ENCODE assay signal across 8 cellular contexts in the genomic region with DNA sequence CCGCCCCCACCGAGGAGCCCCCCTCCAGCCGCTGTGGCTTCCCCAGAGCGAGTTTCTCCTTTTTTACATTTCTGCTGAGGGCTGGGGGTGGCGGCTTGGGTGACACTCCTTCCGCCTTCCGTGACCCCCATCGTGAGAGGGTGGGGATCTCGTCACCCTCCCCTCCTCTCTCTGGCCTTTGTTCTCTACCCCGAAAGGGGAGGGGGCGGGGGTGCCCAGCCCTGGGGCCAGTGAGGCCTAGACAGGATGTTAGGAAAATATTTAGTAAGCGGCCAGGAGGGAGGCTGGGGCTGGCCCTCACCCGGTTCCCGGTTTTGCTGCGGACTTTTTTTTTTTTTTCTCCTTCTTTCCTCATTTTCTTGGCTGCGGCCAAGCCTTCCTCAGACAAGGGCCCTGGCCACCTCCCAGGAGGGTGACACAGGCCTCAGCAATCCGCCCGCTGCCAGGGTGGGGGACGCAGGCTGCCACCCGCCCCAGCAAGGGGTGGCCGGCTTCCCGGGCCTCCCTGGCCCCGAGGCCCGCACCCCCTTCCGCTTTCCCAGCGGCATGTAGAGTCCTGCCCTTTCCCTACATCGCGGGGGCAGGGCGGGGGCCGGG. TPM values are rescaled to one million over a fixed set of nuclear protein-coding genes. Genes with fewer than 3 reads are reported as not detected.
A peak's percentile ranks its signal among the peaks of the same experiment; 100 is the strongest.
DNase-seq lines count a peak whose midpoint lies in the region; FAIRE-seq and TF ChIP-seq lines count a peak whose summit lies in the region.

No MANE protein-coding gene starts in this region.

- DNase-seq in CD14-positive monocyte (ENCODE audit: low spot score): peak; percentile 94
- peak; percentile 87 for DNase-seq in LHCN-M2 (ENCODE audit: low read depth)
- DNase-seq in activated CD4-positive, alpha-beta memory T cell treated with anti-CD3 and anti-CD28 coated beads, Interleukin-2, amount 10 ng/mL, durations not matched to agents 7 days and 5 days: peak; percentile 70
- DNase-seq in epithelial cell of esophagus (ENCODE audit: low read depth): peak; percentile 96
- no peak for DNase-seq in mesothelial cell of epicardium (ENCODE audit: low spot score in 2 of 2, unreplicated experiment in 2 of 2)
- no peak for DNase-seq in HuH-7.5 (ENCODE audit: low spot score)
- no peak for DNase-seq in HTR-8/SVneo (ENCODE audit: insufficient read length, low spot score)

- intact Hi-C loops in CD14-positive monocyte (cut with micrococcal nuclease): loop anchor here in 1 of 2 donors (1.0 kb wide), 1 partner anchor 8 kb away; no protein-coding TSS in a partner anchor

- H3K36me3 Mint-ChIP-seq in CD14-positive monocyte: peaks cover 32 to 42% of the 10 kb centered on the region in 2 donors
- H3K36me3 Mint-ChIP-seq in activated CD4-positive, alpha-beta memory T cell treated with anti-CD3 and anti-CD28 coated beads, Interleukin-2, amount 10 ng/mL, durations not matched to agents 7 days and 5 days (ENCODE audit: low read depth): peaks cover 42% of the 10 kb centered on the region
- H3K36me3 Mint-ChIP-seq in mesothelial cell of epicardium: peaks cover 3% of the 10 kb centered on the region

- H3K9me3 ChIP-seq in stomach smooth muscle (ENCODE audit: control insufficient read depth in 2 of 2, low read length in 2 of 2): no peaks in the 10 kb centered on the region

- H3K4me1 Mint-ChIP-seq in CD14-positive monocyte: peaks cover 27% of the 10 kb centered on the region
- peaks cover 21% of the 10 kb centered on the region for H3K4me1 Mint-ChIP-seq in activated CD4-positive, alpha-beta memory T cell treated with anti-CD3 and anti-CD28 coated beads, Interleukin-2, amount 10 ng/mL, durations not matched to agents 7 days and 5 days
- H3K4me1 Mint-ChIP-seq in mesothelial cell of epicardium: peaks cover 14% of the 10 kb centered on the region

- H3K27ac Mint-ChIP-seq in CD14-positive monocyte (peak overlapping the region; percentile 93 to 98 (median 96)), mesothelial cell of epicardium (peak overlapping the region; percentile 59)
- H3K27ac Mint-ChIP-seq in activated CD4-positive, alpha-beta memory T cell treated with anti-CD3 and anti-CD28 coated beads, Interleukin-2, amount 10 ng/mL, durations not matched to agents 7 days and 5 days: peak overlapping the region; percentile 93

- peak overlapping the region; percentile 95 to 97 for H3K4me3 Mint-ChIP-seq in CD14-positive monocyte
- H3K4me3 Mint-ChIP-seq in activated CD4-positive, alpha-beta memory T cell treated with anti-CD3 and anti-CD28 coated beads, Interleukin-2, amount 10 ng/mL, durations not matched to agents 7 days and 5 days: peak overlapping the region; percentile 96
- H3K4me3 Mint-ChIP-seq in mesothelial cell of epicardium: peak overlapping the region; percentile 85

- CTCF ChIA-PET in activated CD4-positive, alpha-beta memory T cell treated with anti-CD3 and anti-CD28 coated beads, Interleukin-2, amount 10 ng/mL, durations not matched to agents 7 days and 5 days (lab: Charles Lee): interaction anchor here (0.8 to 4.9 kb wide), 4 partner anchors 8 to 17 kb away, joined by 4 to 44 read pairs (median 18); a partner anchor contains a TSS

- TF ChIP-seq CTCF in CD14-positive monocyte (IDR thresholded peaks at IDR 0.05): no peak
- TF ChIP-seq CTCF in epithelial cell of esophagus (IDR thresholded peaks at IDR 0.05; ENCODE audit: insufficient read depth, low read depth, low read length, missing control alignments): no peak
- no peak for TF ChIP-seq CTCF in mesothelial cell of epicardium (IDR thresholded peaks at IDR 0.05; ENCODE audit: unreplicated experiment)

- H3K27ac ChIP-seq in stomach smooth muscle (ENCODE audit: low read length): peak overlapping the region; percentile 97

- H3K4me1 ChIP-seq in stomach smooth muscle (ENCODE audit: control insufficient read depth, insufficient read depth, low read length): peaks cover 59% of the 10 kb centered on the region

- no peaks in the 10 kb centered on the region for H3K27me3 ChIP-seq in stomach smooth muscle (ENCODE audit: control insufficient read depth in 1 of 2, insufficient read depth in 2 of 2, low read length in 2 of 2)

- peak overlapping the region; percentile 60 to 93 for H3K9ac ChIP-seq in stomach smooth muscle (ENCODE audit: low read length in 2 of 2)

- peak overlapping the region; percentile 75 for H3K4me3 ChIP-seq in epithelial cell of esophagus (ENCODE audit: low read length)
- peak overlapping the region; percentile 72 to 75 for H3K4me3 ChIP-seq in stomach smooth muscle (ENCODE audit: low read length in 2 of 2)

- peaks cover 21 to 33% of the 10 kb centered on the region in 2 donors for H3K36me3 ChIP-seq in stomach smooth muscle (ENCODE audit: control insufficient read depth in 2 of 2, insufficient read depth in 2 of 2, low read length in 2 of 2)

- POLR2A ChIA-PET in activated CD4-positive, alpha-beta memory T cell treated with anti-CD3 and anti-CD28 coated beads, Interleukin-2, amount 10 ng/mL, durations not matched to agents 7 days and 5 days (lab: Charles Lee): interaction anchor here (0.6 to 3.3 kb wide), 7 partner anchors 8 to 178 kb away, joined by 3 to 162 read pairs (median 6); a partner anchor contains a TSS

- no peak for FAIRE-seq in HTR-8/SVneo (lab: Jason Lieb, UNC)

- H3K9me3 Mint-ChIP-seq in CD14-positive monocyte (peaks cover 0 to 2% (median 0%) of the 10 kb centered on the region in 7 donors), mesothelial cell of epicardium (no peaks in the 10 kb centered on the region)
- no peaks in the 10 kb centered on the region for H3K9me3 Mint-ChIP-seq in activated CD4-positive, alpha-beta memory T cell treated with anti-CD3 and anti-CD28 coated beads, Interleukin-2, amount 10 ng/mL, durations not matched to agents 7 days and 5 days

- H3K27me3 Mint-ChIP-seq in CD14-positive monocyte (ENCODE audit: low read depth in 3 of 3) (peaks cover 0 to 4% (median 0%) of the 10 kb centered on the region in 3 donors), mesothelial cell of epicardium (ENCODE audit: low read depth) (no peaks in the 10 kb centered on the region)
- no peaks in the 10 kb centered on the region for H3K27me3 Mint-ChIP-seq in activated CD4-positive, alpha-beta memory T cell treated with anti-CD3 and anti-CD28 coated beads, Interleukin-2, amount 10 ng/mL, durations not matched to agents 7 days and 5 days

RNA-seq across cellular contexts. Expression of a gene that starts 3.9 kb away (rescaled TPM):
- 10 to 100 TPM in 1 of 2 donors, 1 to 10 TPM in 1; 5.6 to 11.0 TPM for polyA plus RNA-seq in CD14-positive monocyte
- total RNA-seq in LHCN-M2 (2014; rRNA removed) (12.6 and 15.6 TPM in 2 replicates), mesothelial cell of epicardium (168 to 177 TPM (median 172 TPM) in 3 replicates)
- 25.7 TPM for polyA plus RNA-seq in LHCN-M2 (2012)
- total RNA-seq in activated CD4-positive, alpha-beta memory T cell treated with anti-CD3 and anti-CD28 coated beads, Interleukin-2, amount 10 ng/mL, durations not matched to agents 7 days and 5 days: 10 to 100 TPM; 86.2 to 88.6 TPM

RNA-seq across cellular contexts. Expression of a gene that starts 10.8 kb away (rescaled TPM):
- polyA plus RNA-seq in CD14-positive monocyte: 100 to 1,000 TPM; 143 to 160 TPM
- total RNA-seq in LHCN-M2 (2014; rRNA removed) (51.3 and 64.1 TPM in 2 replicates), mesothelial cell of epicardium (105 to 115 TPM (median 108 TPM) in 3 replicates)
- polyA plus RNA-seq in LHCN-M2 (2012): 246 TPM
- 100 to 1,000 TPM; 171 to 173 TPM for total RNA-seq in activated CD4-positive, alpha-beta memory T cell treated with anti-CD3 and anti-CD28 coated beads, Interleukin-2, amount 10 ng/mL, durations not matched to agents 7 days and 5 days

RNA-seq across cellular contexts. Expression of a gene that starts 14.5 kb away (rescaled TPM):
- polyA plus RNA-seq in CD14-positive monocyte: not detected
- total RNA-seq in LHCN-M2 (2014; rRNA removed) (4.6 and 4.7 TPM in 2 replicates), mesothelial cell of epicardium (9.0 to 10.4 TPM (median 9.2 TPM) in 3 replicates)
- polyA plus RNA-seq in LHCN-M2 (2012): 3.7 TPM
- total RNA-seq in activated CD4-positive, alpha-beta memory T cell treated with anti-CD3 and anti-CD28 coated beads, Interleukin-2, amount 10 ng/mL, durations not matched to agents 7 days and 5 days: under 1 TPM; 0.35 to 0.55 TPM

RNA-seq across cellular contexts. Expression of a gene that starts 16.8 kb away (rescaled TPM):
- polyA plus RNA-seq in CD14-positive monocyte: 10 to 100 TPM; 39.6 to 51.1 TPM
- total RNA-seq in LHCN-M2 (2014; rRNA removed): 253 and 293 TPM in 2 replicates
- polyA plus RNA-seq in LHCN-M2 (2012): 248 TPM
- total RNA-seq in activated CD4-positive, alpha-beta memory T cell treated with anti-CD3 and anti-CD28 coated beads, Interleukin-2, amount 10 ng/mL, durations not matched to agents 7 days and 5 days: 100 to 1,000 TPM; 203 to 204 TPM
- total RNA-seq in mesothelial cell of epicardium: 659 to 674 TPM (median 670 TPM) in 3 replicates

RNA-seq across cellular contexts. Expression of a gene that starts 23.0 kb away (rescaled TPM):
- polyA plus RNA-seq in CD14-positive monocyte: 10 to 100 TPM; 40.0 to 56.2 TPM
- total RNA-seq in LHCN-M2 (2014; rRNA removed) (51.8 and 64.4 TPM in 2 replicates), mesothelial cell of epicardium (24.4 to 25.8 TPM (median 25.5 TPM) in 3 replicates)
- polyA plus RNA-seq in LHCN-M2 (2012): 71.4 TPM
- 10 to 100 TPM; 45.9 to 50.1 TPM for total RNA-seq in activated CD4-positive, alpha-beta memory T cell treated with anti-CD3 and anti-CD28 coated beads, Interleukin-2, amount 10 ng/mL, durations not matched to agents 7 days and 5 days

Comparison
In these comparisons a context has a peak if more than half of its experiments do, and no peak if none do; other contexts are left out.
1. DNase-seq: peak in CD14-positive monocyte (single experiment), LHCN-M2 (single experiment), activated CD4-positive, alpha-beta memory T cell treated with anti-CD3 and anti-CD28 coated beads, Interleukin-2, amount 10 ng/mL, durations not matched to agents 7 days and 5 days (single experiment) and epithelial cell of esophagus (single experiment); none in mesothelial cell of epicardium (0 of 2), HuH-7.5 (single experiment) and HTR-8/SVneo (single experiment).
2. Peak in every context shown above with its lines, with median percentiles within 50 percentile points of each other: H3K27ac Mint-ChIP-seq and H3K4me3 Mint-ChIP-seq.